In genomic region chr9:98978231-98978681, GRCh38 we compare ENCODE assay signal across 14 cellular contexts. TPM values are rescaled to one million over a fixed set of nuclear protein-coding genes. Genes with fewer than 3 reads are reported as not detected.
DNase-seq lines count a peak whose midpoint lies in the region; ATAC-seq and TF ChIP-seq lines count a peak whose summit lies in the region.
"Had no signal": no experiment of that assay in that cellular context is flagged by ENCODE, and none has a peak within 500 bp of the region (broad histone marks: within the 10 kb centered on the region; RNA-seq: fewer than 3 reads in every experiment).

No MANE protein-coding gene starts in this region.

- H3K27ac Mint-ChIP-seq in CD14-positive monocyte = no peak overlapping the region
- peak overlapping the region in 1 of 7 donors; percentile 22 for H3K27ac Mint-ChIP-seq in CD4-positive, alpha-beta memory T cell
- H3K27ac Mint-ChIP-seq: CD4-positive, alpha-beta T cell; stimulated activated naive CD8-positive, alpha-beta T cell treated with anti-CD3 and anti-CD28 coated beads, Interleukin-15, amount 100 ng/mL, for 72 hours had no signal

- no TSS peak for BruUV-seq in IMR-90 (replicated peaks; lab: Mats Ljungman, UMichigan)

- no peak for TF ChIP-seq CTCF in IMR-90 (conservative IDR thresholded peaks at IDR 0.05; ENCODE audit: low read depth, low read length)
- no peak for TF ChIP-seq CTCF in brain microvascular endothelial cell (IDR thresholded peaks at IDR 0.05; ENCODE audit: low read depth, low read length, missing control alignments)
- no peak for TF ChIP-seq CTCF in lung (IDR thresholded peaks at IDR 0.05; ENCODE audit: control extremely low read depth, extremely low read depth)
- no peak for TF ChIP-seq CTCF in CD14-positive monocyte (IDR thresholded peaks at IDR 0.05)

- no peak overlapping the region for H4K8ac ChIP-seq in IMR-90 (ENCODE audit: low read depth in 2 of 2, low read length in 2 of 2)

- H2AK9ac ChIP-seq in IMR-90 (replicated peaks; ENCODE audit: low read depth, low read length, poor library complexity) = no peak overlapping the region

- POLR2A ChIA-PET in IMR-90 (lab: Charles Lee; ENCODE audit: unreplicated experiment) = interaction anchor here (0.6 kb wide), 1 partner anchor 163 kb away, joined by 4 read pairs; no protein-coding TSS in a partner anchor
- POLR2A ChIA-PET in CD4-positive, alpha-beta memory T cell (lab: Charles Lee; ENCODE audit: partially characterized antibody) = no interaction called here

- H2BK15ac ChIP-seq in IMR-90 (ENCODE audit: low read depth, low read length) = no peak overlapping the region

- H2BK120ac ChIP-seq in IMR-90 (ENCODE audit: low read depth, low read length) = no peak overlapping the region

- H3K27ac ChIP-seq in IMR-90 (ENCODE audit: insufficient read depth, low read length) = peak overlapping the region; percentile 17; the same call in 1 of the 2 replicates
- H3K27ac ChIP-seq in brain microvascular endothelial cell = peak overlapping the region; percentile 29
- peak overlapping the region; percentile 37 to 58 for H3K27ac ChIP-seq in lung (ENCODE audit: low read depth in 1 of 2, low read length in 1 of 2)
- H3K27ac ChIP-seq in stomach smooth muscle (ENCODE audit: low read length) = peak overlapping the region; percentile 46
- H3K27ac ChIP-seq in CD4-positive, alpha-beta memory T cell (ENCODE audit: low read depth, low read length) = no peak overlapping the region

- H3K9me3 Mint-ChIP-seq in CD14-positive monocyte = peaks cover 0 to 1% (median 0%) of the 10 kb centered on the region in 7 donors
- no peaks in the 10 kb centered on the region for H3K9me3 Mint-ChIP-seq in CD4-positive, alpha-beta memory T cell
- H3K9me3 Mint-ChIP-seq: CD4-positive, alpha-beta T cell; stimulated activated naive CD8-positive, alpha-beta T cell treated with anti-CD3 and anti-CD28 coated beads, Interleukin-15, amount 100 ng/mL, for 72 hours had no signal

- TF ChIP-seq POLR2A in IMR-90 (IDR thresholded peaks at IDR 0.05; ENCODE audit: low read depth, low read length) = no peak

- no peak overlapping the region for H3K4me3 Mint-ChIP-seq in CD14-positive monocyte
- no peak overlapping the region for H3K4me3 Mint-ChIP-seq in CD4-positive, alpha-beta memory T cell
- H3K4me3 Mint-ChIP-seq: CD4-positive, alpha-beta T cell; stimulated activated naive CD8-positive, alpha-beta T cell treated with anti-CD3 and anti-CD28 coated beads, Interleukin-15, amount 100 ng/mL, for 72 hours had no signal

- WGBS in IMR-90 (ENCODE audit: extremely low coverage in 2 of 2, insufficient read length in 1 of 2), 2 experiments = 80% methylated on average over 2 of the region's 5 CpGs; no CpG with 5 or more reads in 1 of the 2 experiments
- 32 to 38% methylated on average over 5 of the region's 5 CpGs for WGBS in lung, 2 donors

- no peak overlapping the region; the same call in 1 of the 2 replicates for H4K91ac ChIP-seq in IMR-90 (ENCODE audit: insufficient read depth, low read depth, low read length)

- H3K36me3 Mint-ChIP-seq in CD14-positive monocyte = no peaks in the 10 kb centered on the region
- no peaks in the 10 kb centered on the region for H3K36me3 Mint-ChIP-seq in CD4-positive, alpha-beta memory T cell

- H3K27me3 Mint-ChIP-seq in CD14-positive monocyte (ENCODE audit: low read depth in 3 of 3) = peaks cover 16 to 38% (median 31%) of the 10 kb centered on the region in 3 donors
- peaks cover 3 to 5% of the 10 kb centered on the region in 2 donors for H3K27me3 Mint-ChIP-seq in CD4-positive, alpha-beta memory T cell

- 0 out of 2 replicates have a peak overlapping the region, but pooled peaks have one; percentile 24 for H3K9ac ChIP-seq in IMR-90 (ENCODE audit: low read depth, low read length)
- H3K9ac ChIP-seq in stomach smooth muscle (ENCODE audit: low read length in 2 of 2) = peak overlapping the region; percentile 12 to 30

- CTCF ChIA-PET in IMR-90 (lab: Yijun Ruan, JAX) = interaction anchor here (0.7 kb wide), 1 partner anchor 165 kb away, joined by 5 read pairs; no protein-coding TSS in a partner anchor
- CTCF ChIA-PET in CD4-positive, alpha-beta memory T cell (lab: Charles Lee; ENCODE audit: partially characterized antibody) = interaction anchor here (0.7 to 3.7 kb wide), 7 partner anchors 12 to 163 kb away, joined by 3 to 15 read pairs (median 5); no protein-coding TSS in a partner anchor

- peak overlapping the region; percentile 19; the same call in 1 of the 2 replicates for H2BK20ac ChIP-seq in IMR-90 (ENCODE audit: low read depth, low read length)

- TF ChIP-seq RAD21 in IMR-90 (IDR thresholded peaks at IDR 0.05; ENCODE audit: low read length) = no peak

- intact Hi-C loops in IMR-90 (cut with micrococcal nuclease) (no loop called here), CD14-positive monocyte (cut with micrococcal nuclease) (loop anchor here in 1 of 2 donors (10.0 kb wide), 1 partner anchor 123 kb away; no protein-coding TSS in a partner anchor)
- intact Hi-C loops in CD4-positive, alpha-beta memory T cell (cut with micrococcal nuclease) = no loop called here

- no peak for ATAC-seq in IMR-90 (ENCODE audit: low read depth)
- ATAC-seq in lung (ENCODE audit: insufficient read depth, low FRiP score) = no peak
- no peak for ATAC-seq in GM19351 (IDR thresholded peaks at IDR 0.05; ENCODE audit: unreplicated experiment)
- ATAC-seq: stimulated activated naive CD8-positive, alpha-beta T cell treated with anti-CD3 and anti-CD28 coated beads, Interleukin-15, amount 100 ng/mL, for 72 hours had no signal

- no peak overlapping the region for H3K4me3 ChIP-seq in IMR-90 (ENCODE audit: insufficient read depth, low read depth, low read length)
- H3K4me3 ChIP-seq in brain microvascular endothelial cell (ENCODE audit: low read depth, low read length) = no peak overlapping the region
- H3K4me3 ChIP-seq in lung = no peak overlapping the region
- no peak overlapping the region for H3K4me3 ChIP-seq in stomach smooth muscle (ENCODE audit: low read length in 2 of 2)
- H3K4me3 ChIP-seq in CD4-positive, alpha-beta memory T cell (ENCODE audit: low read length in 2 of 2) = no peak overlapping the region

- 0 out of 2 replicates have a peak overlapping the region, but pooled peaks have one; percentile 18 for H4K5ac ChIP-seq in IMR-90 (ENCODE audit: low read depth, low read length)

- H3K18ac ChIP-seq in IMR-90 (ENCODE audit: low read depth, low read length) = no peak overlapping the region; the same call in 1 of the 2 replicates

- H3K4me2 ChIP-seq in IMR-90 (ENCODE audit: low read depth, low read length) = no peak overlapping the region

- H3K27me3 ChIP-seq in IMR-90 (ENCODE audit: control insufficient read depth, insufficient read depth, low read length) (no peaks in the 10 kb centered on the region), brain microvascular endothelial cell (replicated peaks) (no peaks in the 10 kb centered on the region), lung (ENCODE audit: control insufficient read depth, insufficient read depth) (no peaks in the 10 kb centered on the region), stomach smooth muscle (ENCODE audit: control insufficient read depth in 1 of 2, insufficient read depth in 2 of 2, low read length in 2 of 2) (no peaks in the 10 kb centered on the region)
- no peaks in the 10 kb centered on the region for H3K27me3 ChIP-seq in CD4-positive, alpha-beta memory T cell (ENCODE audit: insufficient read depth, low read length)

- peaks cover 9% of the 10 kb centered on the region for H3K4me1 Mint-ChIP-seq in CD14-positive monocyte
- no peaks in the 10 kb centered on the region for H3K4me1 Mint-ChIP-seq in CD4-positive, alpha-beta memory T cell

- peak overlapping the region; percentile 67 for H3K4ac ChIP-seq in IMR-90 (ENCODE audit: low read depth, low read length)

- no peak overlapping the region for H2AK5ac ChIP-seq in IMR-90 (ENCODE audit: low read depth, low read length)

- in situ Hi-C loops in IMR-90 (cut with MboI; ENCODE audit: low sequenced_read_pairs) = no loop called here
- in situ Hi-C loops in brain microvascular endothelial cell (cut with HindIII; ENCODE audit: low pct_ligation_motif_present, low sequenced_read_pairs) = loop anchor here (25.0 kb wide), 1 partner anchor 116 kb away; no protein-coding TSS in a partner anchor

- peaks cover 6% of the 10 kb centered on the region; the same call in 1 of the 2 replicates for H4K20me1 ChIP-seq in IMR-90 (ENCODE audit: insufficient read depth, low read length)

- H2BK5ac ChIP-seq in IMR-90 (ENCODE audit: low read depth, low read length, poor library complexity, severe bottlenecking) = no peak overlapping the region

- H3K36me3 ChIP-seq in IMR-90 (ENCODE audit: control insufficient read depth, insufficient read depth, low read length) = no peaks in the 10 kb centered on the region
- no peaks in the 10 kb centered on the region for H3K36me3 ChIP-seq in brain microvascular endothelial cell (replicated peaks)
- no peaks in the 10 kb centered on the region for H3K36me3 ChIP-seq in lung (ENCODE audit: control insufficient read depth in 2 of 2, insufficient read depth in 2 of 2, low read length in 2 of 2)
- no peaks in the 10 kb centered on the region for H3K36me3 ChIP-seq in stomach smooth muscle (ENCODE audit: control insufficient read depth in 2 of 2, insufficient read depth in 2 of 2, low read length in 2 of 2)
- H3K36me3 ChIP-seq in CD4-positive, alpha-beta memory T cell (ENCODE audit: insufficient read depth, low read length) = no peaks in the 10 kb centered on the region

- no peak overlapping the region for H3K56ac ChIP-seq in IMR-90 (ENCODE audit: extremely low read depth, insufficient read depth, low read length)

- no peak overlapping the region; the same call in 1 of the 2 replicates for H3K23ac ChIP-seq in IMR-90 (ENCODE audit: low read depth, low read length)

- DNase-seq in IMR-90 = no peak
- DNase-seq in brain microvascular endothelial cell = no peak
- DNase-seq in lung (ENCODE audit: low spot score) = no peak
- DNase-seq in CD14-positive monocyte (ENCODE audit: low spot score) = no peak
- DNase-seq in activated T-cell treated with anti-CD3 and anti-CD28 coated beads, Interleukin-2, amount 50 U/mL, for 1 hour = no peak
- no peak for DNase-seq in CD4-positive, alpha-beta memory T cell
- DNase-seq: activated effector memory CD4-positive, alpha-beta T cell treated with Interleukin-2 at 50 U/mL for 16 hours; CD4-positive, alpha-beta T cell; mammary epithelial cell; NCI-H524 treated with DMSO at 0.1 percent for 48 hours; RPMI8226; stimulated activated naive CD8-positive, alpha-beta T cell treated with anti-CD3 and anti-CD28 coated beads, Interleukin-15, amount 100 ng/mL, for 72 hours had no signal

- peaks cover 14% of the 10 kb centered on the region for H3K4me1 ChIP-seq in IMR-90 (ENCODE audit: control insufficient read depth, insufficient read depth, low read length)
- H3K4me1 ChIP-seq in lung (ENCODE audit: control insufficient read depth in 2 of 2, insufficient read depth in 2 of 2, low read length in 2 of 2) = peaks cover 0 to 4% of the 10 kb centered on the region in 2 donors
- peaks cover 56% of the 10 kb centered on the region for H3K4me1 ChIP-seq in stomach smooth muscle (ENCODE audit: control insufficient read depth, insufficient read depth, low read length)
- H3K4me1 ChIP-seq in CD4-positive, alpha-beta memory T cell (ENCODE audit: insufficient read depth, low read length) = peaks cover 10% of the 10 kb centered on the region

- H3K9me3 ChIP-seq in IMR-90 (ENCODE audit: control insufficient read depth, insufficient read depth, low read length) (no peaks in the 10 kb centered on the region), lung (ENCODE audit: control insufficient read depth in 2 of 2, insufficient read depth in 1 of 2, low read length in 1 of 2) (no peaks in the 10 kb centered on the region), stomach smooth muscle (ENCODE audit: control insufficient read depth in 2 of 2, low read length in 2 of 2) (no peaks in the 10 kb centered on the region)
- no peaks in the 10 kb centered on the region for H3K9me3 ChIP-seq in CD4-positive, alpha-beta memory T cell (ENCODE audit: control insufficient read depth in 1 of 2, low read length in 2 of 2)

- H3K79me1 ChIP-seq in IMR-90 (ENCODE audit: low read depth in 1 of 2, low read length in 2 of 2) = peaks cover 3 to 20% of the 10 kb centered on the region in 2 experiments; a peak in 2 of 4 replicates

- H3K14ac ChIP-seq in IMR-90 (replicated peaks; ENCODE audit: low read depth, low read length) = 0 out of 2 replicates have a peak overlapping the region, but pooled peaks have one; percentile 25

- H3K9me1 ChIP-seq in IMR-90 (ENCODE audit: insufficient read depth, low read length) = peaks cover 19% of the 10 kb centered on the region

- dilution Hi-C loops in IMR-90 (cut with HindIII; ENCODE audit: low sequenced_read_pairs, unreplicated experiment) = no loop called here

- no peak overlapping the region for H2AFZ ChIP-seq in IMR-90 (replicated peaks; ENCODE audit: low read length, poor library complexity)

RNA-seq across cellular contexts. Expression of gene COL15A1, which starts 34.5 kb away (rescaled TPM):
- total RNA-seq in IMR-90 (2012; rRNA removed) (1.9 and 2.2 TPM in 2 replicates), lung (10 to 100 TPM in 1 of 2 donors, 1 to 10 TPM in 1; 8.9 to 40.5 TPM)
- polyA plus RNA-seq in IMR-90 (2012; rRNA removed) (3.1 and 3.7 TPM in 2 replicates), lung (1 to 10 TPM; 2.9 to 8.1 TPM), CD14-positive monocyte (under 1 TPM; 0.11 to 0.14 TPM)
- polyA plus RNA-seq in IMR-90 (2012; cell fraction: cytosol; rRNA removed) = 1.9 and 4.0 TPM in 2 replicates
- 4.3 and 4.6 TPM in 2 replicates for polyA plus RNA-seq in IMR-90 (2012; cell fraction: nucleus; rRNA removed; ENCODE audit: low replicate concordance)
- total RNA-seq in CD4-positive, alpha-beta memory T cell = not detected
- not detected for polyA plus RNA-seq in CD4-positive, alpha-beta memory T cell
- total RNA-seq: CD4-positive, alpha-beta T cell had no signal
- polyA plus RNA-seq: mammary epithelial cell had no signal
